9 cellular contexts compared by ENCODE assay signal in genomic region chr15:85865070-85865684, GRCh38.
DNase-seq lines count a peak whose midpoint lies in the region; ATAC-seq and TF ChIP-seq lines count a peak whose summit lies in the region.
"Had no signal": no experiment of that assay in that cellular context is flagged by ENCODE, and none has a peak within 500 bp of the region (broad histone marks: within the 10 kb centered on the region; RNA-seq: fewer than 3 reads in every experiment).

No MANE protein-coding gene starts in this region.

- H3K9me3 ChIP-seq in Caco-2 = no peaks in the 10 kb centered on the region
- no peaks in the 10 kb centered on the region for H3K9me3 ChIP-seq in OCI-LY1 (ENCODE audit: low read length)
- H3K9me3 ChIP-seq in neural cell (ENCODE audit: low read length) = no peaks in the 10 kb centered on the region
- H3K9me3 ChIP-seq: ovary had no signal

- H3K27me3 ChIP-seq in Caco-2 (replicated peaks; ENCODE audit: control insufficient read depth, insufficient read depth, low read length) = no peaks in the 10 kb centered on the region; the same call in 1 of the 2 replicates
- H3K27me3 ChIP-seq in OCI-LY1 (ENCODE audit: insufficient read depth, low read length) = peaks cover 2% of the 10 kb centered on the region; the same call in 1 of the 2 replicates
- H3K27me3 ChIP-seq in neural cell (ENCODE audit: insufficient read depth, low read depth, low read length) = no peaks in the 10 kb centered on the region
- H3K27me3 ChIP-seq: ovary had no signal

- intact Hi-C loops in Caco-2 (cut with micrococcal nuclease; ENCODE audit: unreplicated experiment) = loop anchor here (1.0 to 10.0 kb wide), 4 partner anchors 250 to 757 kb away; no protein-coding TSS in a partner anchor

- H3K27ac ChIP-seq in OCI-LY1 (ENCODE audit: low read depth, low read length, poor library complexity, severe bottlenecking) (no peak overlapping the region), neural cell (ENCODE audit: low read length) (no peak overlapping the region)
- H3K27ac ChIP-seq: ovary had no signal

- no peaks in the 10 kb centered on the region for H3F3A ChIP-seq in OCI-LY1 (ENCODE audit: insufficient read depth, low read length)
- no peaks in the 10 kb centered on the region for H3F3A ChIP-seq in neural cell (ENCODE audit: insufficient read depth, low read length, poor library complexity, severe bottlenecking)

- DNase-seq in Caco-2 = peak; percentile 50 to 65
- DNase-seq in epithelial cell of esophagus (ENCODE audit: low read depth) = peak; percentile 52
- DNase-seq in stimulated activated CD4-positive, alpha-beta T cell treated with anti-CD3 and anti-CD28 coated beads, Interleukin-4, amount 100 ng/mL, for 4 hours = no peak
- no peak for DNase-seq in activated gamma-delta T cell treated with Interleukin-2 at 50 U/mL for 16 hours
- DNase-seq in stimulated activated CD4-positive, alpha-beta T cell treated with anti-CD3 and anti-CD28 coated beads, Interleukin-2, amount 100 ng/mL, for 48 hours = no peak

- no peaks in the 10 kb centered on the region for H3K9me3 Mint-ChIP-seq in Caco-2 (ENCODE audit: unreplicated experiment)

- H3K9me2 ChIP-seq in OCI-LY1 (ENCODE audit: low read depth, low read length) (no peaks in the 10 kb centered on the region), neural cell (ENCODE audit: insufficient read depth, low read length) (no peaks in the 10 kb centered on the region)

- no peak overlapping the region for H3K4me3 Mint-ChIP-seq in Caco-2 (ENCODE audit: unreplicated experiment)

- TF ChIP-seq EP300 in neural cell (conservative IDR thresholded peaks at IDR 0.05; ENCODE audit: poor library complexity, severe bottlenecking) = no peak

- TF ChIP-seq RAD21 in neural cell (conservative IDR thresholded peaks at IDR 0.05) = peak; percentile 99

- H4K20me1 ChIP-seq in OCI-LY1 (ENCODE audit: insufficient read depth, low read length) (no peaks in the 10 kb centered on the region), neural cell (ENCODE audit: insufficient read depth) (no peaks in the 10 kb centered on the region)

- CTCF ChIA-PET in Caco-2 (lab: Charles Lee) = interaction anchor here (0.6 to 0.9 kb wide), 2 partner anchors 62 to 346 kb away, joined by 3 read pairs; no protein-coding TSS in a partner anchor

- H3K9ac ChIP-seq in OCI-LY1 (ENCODE audit: low read length) = no peak overlapping the region
- no peak overlapping the region for H3K9ac ChIP-seq in neural cell (ENCODE audit: low read length)

- H2AFZ ChIP-seq in OCI-LY1 (ENCODE audit: low read length) (no peak overlapping the region), neural cell (ENCODE audit: low read depth, low read length) (no peak overlapping the region)

- BruUV-seq in Caco-2 (replicated peaks; lab: Mats Ljungman, UMichigan) = no TSS peak

- H3K36me3 ChIP-seq in Caco-2 (ENCODE audit: control insufficient read depth, insufficient read depth, low read length) (no peaks in the 10 kb centered on the region), OCI-LY1 (ENCODE audit: insufficient read depth, low read length) (no peaks in the 10 kb centered on the region), neural cell (ENCODE audit: insufficient read depth, low read length) (no peaks in the 10 kb centered on the region)
- H3K36me3 ChIP-seq: ovary had no signal

- peak; percentile 72 to 80 for TF ChIP-seq CTCF in Caco-2 (IDR thresholded peaks at IDR 0.05; ENCODE audit: insufficient read depth in 1 of 2, low read depth in 1 of 2, low read length in 1 of 2, severe bottlenecking in 1 of 2, unreplicated experiment in 1 of 2)
- TF ChIP-seq CTCF in OCI-LY1 (IDR thresholded peaks at IDR 0.05; ENCODE audit: low read length) = peak; percentile 96
- TF ChIP-seq CTCF in epithelial cell of esophagus (IDR thresholded peaks at IDR 0.05; ENCODE audit: insufficient read depth, low read depth, low read length, missing control alignments) = peak; percentile 80
- peak; percentile 97 for TF ChIP-seq CTCF in neural cell (IDR thresholded peaks at IDR 0.05; ENCODE audit: poor library complexity, severe bottlenecking)

- H3K36me3 Mint-ChIP-seq in Caco-2 (ENCODE audit: insufficient read depth, unreplicated experiment) = no peaks in the 10 kb centered on the region

- peaks cover 32% of the 10 kb centered on the region for H3K27me3 Mint-ChIP-seq in Caco-2 (ENCODE audit: insufficient read depth, unreplicated experiment)

- ATAC-seq in GM18909 (IDR thresholded peaks at IDR 0.05; ENCODE audit: poor library complexity, unreplicated experiment) = peak; percentile 54

- H3K4me3 ChIP-seq in Caco-2 (ENCODE audit: low read depth, low read length) = no peak overlapping the region
- H3K4me3 ChIP-seq in OCI-LY1 (ENCODE audit: low read depth, low read length, poor library complexity, severe bottlenecking) = no peak overlapping the region
- no peak overlapping the region for H3K4me3 ChIP-seq in epithelial cell of esophagus (ENCODE audit: low read length)
- H3K4me3 ChIP-seq in neural cell (ENCODE audit: low read length) = no peak overlapping the region
- H3K4me3 ChIP-seq: ovary had no signal

- H3K4me2 ChIP-seq in OCI-LY1 (ENCODE audit: low read length) (no peak overlapping the region), neural cell (ENCODE audit: low read length) (no peak overlapping the region)

- H3K79me2 ChIP-seq in OCI-LY1 (ENCODE audit: insufficient read depth, low read length) (no peaks in the 10 kb centered on the region), neural cell (replicated peaks; ENCODE audit: insufficient read depth, low read length) (no peaks in the 10 kb centered on the region)

- no peaks in the 10 kb centered on the region for H3K4me1 Mint-ChIP-seq in Caco-2 (ENCODE audit: low read depth, unreplicated experiment)

- POLR2A ChIA-PET in Caco-2 (lab: Charles Lee) = no interaction called here

- no peaks in the 10 kb centered on the region for H3K4me1 ChIP-seq in Caco-2
- H3K4me1 ChIP-seq in OCI-LY1 (ENCODE audit: insufficient read depth, low read length, severe bottlenecking) = peaks cover 24% of the 10 kb centered on the region

- H3K27ac Mint-ChIP-seq in Caco-2 (ENCODE audit: unreplicated experiment) = no peak overlapping the region

TF ChIP-seq in neural cell, 6 proteins besides CTCF, POLR2A, EP300 and RAD21:
- TF ChIP-seq, protein P1, sequence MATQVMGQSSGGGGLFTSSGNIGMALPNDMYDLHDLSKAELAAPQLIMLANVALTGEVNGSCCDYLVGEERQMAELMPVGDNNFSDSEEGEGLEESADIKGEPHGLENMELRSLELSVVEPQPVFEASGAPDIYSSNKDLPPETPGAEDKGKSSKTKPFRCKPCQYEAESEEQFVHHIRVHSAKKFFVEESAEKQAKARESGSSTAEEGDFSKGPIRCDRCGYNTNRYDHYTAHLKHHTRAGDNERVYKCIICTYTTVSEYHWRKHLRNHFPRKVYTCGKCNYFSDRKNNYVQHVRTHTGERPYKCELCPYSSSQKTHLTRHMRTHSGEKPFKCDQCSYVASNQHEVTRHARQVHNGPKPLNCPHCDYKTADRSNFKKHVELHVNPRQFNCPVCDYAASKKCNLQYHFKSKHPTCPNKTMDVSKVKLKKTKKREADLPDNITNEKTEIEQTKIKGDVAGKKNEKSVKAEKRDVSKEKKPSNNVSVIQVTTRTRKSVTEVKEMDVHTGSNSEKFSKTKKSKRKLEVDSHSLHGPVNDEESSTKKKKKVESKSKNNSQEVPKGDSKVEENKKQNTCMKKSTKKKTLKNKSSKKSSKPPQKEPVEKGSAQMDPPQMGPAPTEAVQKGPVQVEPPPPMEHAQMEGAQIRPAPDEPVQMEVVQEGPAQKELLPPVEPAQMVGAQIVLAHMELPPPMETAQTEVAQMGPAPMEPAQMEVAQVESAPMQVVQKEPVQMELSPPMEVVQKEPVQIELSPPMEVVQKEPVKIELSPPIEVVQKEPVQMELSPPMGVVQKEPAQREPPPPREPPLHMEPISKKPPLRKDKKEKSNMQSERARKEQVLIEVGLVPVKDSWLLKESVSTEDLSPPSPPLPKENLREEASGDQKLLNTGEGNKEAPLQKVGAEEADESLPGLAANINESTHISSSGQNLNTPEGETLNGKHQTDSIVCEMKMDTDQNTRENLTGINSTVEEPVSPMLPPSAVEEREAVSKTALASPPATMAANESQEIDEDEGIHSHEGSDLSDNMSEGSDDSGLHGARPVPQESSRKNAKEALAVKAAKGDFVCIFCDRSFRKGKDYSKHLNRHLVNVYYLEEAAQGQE (IDR thresholded peaks at IDR 0.05; ENCODE audit: borderline replicate concordance) = no peak
- TF ChIP-seq EZH2 (IDR thresholded peaks at IDR 0.05; ENCODE audit: borderline replicate concordance, insufficient read depth, low read length, poor library complexity, severe bottlenecking) (no peak), SMC3 (conservative IDR thresholded peaks at IDR 0.05; ENCODE audit: poor library complexity) (peak; percentile 97), POLR2AphosphoS5 (IDR thresholded peaks at IDR 0.05) (no peak)

Comparison
In these comparisons a context has a peak if more than half of its experiments do, and no peak if none do; other contexts are left out.
1. DNase-seq: peak in Caco-2 (2 of 2) and epithelial cell of esophagus (single experiment); none in stimulated activated CD4-positive, alpha-beta T cell treated with anti-CD3 and anti-CD28 coated beads, Interleukin-4, amount 100 ng/mL, for 4 hours (0 of 2), activated gamma-delta T cell treated with Interleukin-2 at 50 U/mL for 16 hours (single experiment) and stimulated activated CD4-positive, alpha-beta T cell treated with anti-CD3 and anti-CD28 coated beads, Interleukin-2, amount 100 ng/mL, for 48 hours (0 of 2).
2. Peak in every context shown above with its lines, with median percentiles within 50 percentile points of each other: CTCF ChIP-seq.